Comparison of ENCODE assay signal across 1 cellular context in the genomic region with DNA sequence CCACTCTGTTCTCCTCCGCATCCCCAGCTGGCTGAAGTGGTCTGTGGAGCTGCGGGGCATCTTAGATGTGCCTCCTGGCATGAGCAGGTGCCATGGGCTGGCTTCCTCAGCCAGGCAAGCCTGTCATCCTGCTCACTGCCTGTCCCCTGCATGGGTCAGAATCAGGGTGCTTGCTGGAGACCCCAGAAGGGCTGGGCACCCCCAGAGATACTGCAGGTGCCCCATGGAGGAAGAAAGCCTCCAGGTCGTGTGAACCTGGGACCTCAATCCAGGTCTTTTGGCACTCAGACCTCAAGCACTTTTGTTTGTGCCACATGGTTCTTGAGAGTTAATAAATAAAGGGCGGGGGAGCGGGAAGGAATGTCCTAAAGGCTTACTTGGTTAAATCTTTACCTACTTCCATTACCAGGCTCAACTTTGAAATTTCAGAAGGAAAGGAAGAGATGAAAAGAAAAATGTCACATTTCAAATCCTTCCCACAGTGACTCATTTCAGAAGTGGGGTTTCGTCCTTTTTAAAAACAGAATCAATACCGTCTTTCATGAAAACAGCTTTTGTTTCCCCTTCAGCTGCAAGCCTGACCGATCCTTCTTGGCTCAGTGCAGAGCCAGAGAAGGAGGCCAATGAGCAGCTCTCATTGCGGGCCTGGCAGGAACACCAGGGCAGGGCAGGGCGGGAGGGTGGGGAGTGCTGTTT.
TF ChIP-seq lines count a peak whose summit lies in the region.

No MANE protein-coding gene starts in this region.

TF ChIP-seq in HCT116, 20 proteins besides CTCF, POLR2A, EP300 and RAD21 (continued from another document):
- TF ChIP-seq ELF1 (IDR thresholded peaks at IDR 0.05; ENCODE audit: borderline replicate concordance, low read depth) (no peak), SIN3A (IDR thresholded peaks at IDR 0.05; ENCODE audit: low read depth) (no peak)
